ENCODE assay signal across 24 cellular contexts in the genomic region with DNA sequence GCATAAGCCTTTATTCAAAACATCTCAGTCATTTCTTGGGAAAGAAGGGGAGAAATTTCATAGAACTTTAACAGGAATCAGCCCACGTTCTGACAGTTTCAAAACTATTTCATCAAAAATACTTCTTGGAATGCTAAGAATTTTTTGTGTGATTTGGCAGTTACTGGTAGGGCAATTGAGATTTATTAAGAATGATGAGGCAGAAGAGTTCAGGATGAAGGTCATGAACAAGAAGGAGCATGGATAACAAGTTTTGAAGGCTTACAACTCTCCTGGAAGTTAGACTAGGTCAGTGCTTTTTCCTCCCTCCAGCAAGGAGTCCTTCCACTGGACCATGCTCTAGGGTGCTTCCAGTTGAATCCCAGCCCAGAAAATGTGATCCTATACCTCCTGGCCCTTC.
"Had no signal": no experiment of that assay in that cellular context is flagged by ENCODE, and none has a peak within 500 bp of the region (broad histone marks: within the 10 kb centered on the region; RNA-seq: fewer than 3 reads in every experiment).

No MANE protein-coding gene starts in this region.

- H3K4me3 Mint-ChIP-seq: naive thymus-derived CD8-positive, alpha-beta T cell; nephron progenitor cell; stimulated activated effector memory CD8-positive, alpha-beta T cell treated with anti-CD3 and anti-CD28 coated beads, Interleukin-12 subunit alpha, Interleukin-12 subunit beta, amount 100 ng/mL, for 72 hours; type B pancreatic cell had no signal

- H3K27ac Mint-ChIP-seq: naive thymus-derived CD8-positive, alpha-beta T cell; nephron progenitor cell; stimulated activated effector memory CD8-positive, alpha-beta T cell treated with anti-CD3 and anti-CD28 coated beads, Interleukin-12 subunit alpha, Interleukin-12 subunit beta, amount 100 ng/mL, for 72 hours; type B pancreatic cell had no signal

- H3K27me3 Mint-ChIP-seq: naive thymus-derived CD8-positive, alpha-beta T cell; type B pancreatic cell had no signal

- H3K9me3 Mint-ChIP-seq: nephron progenitor cell, type B pancreatic cell had no signal

- ATAC-seq: gastrocnemius medialis; left lung; naive thymus-derived CD8-positive, alpha-beta T cell; pancreas; stimulated activated effector memory CD8-positive, alpha-beta T cell treated with anti-CD3 and anti-CD28 coated beads, Interleukin-12 subunit alpha, Interleukin-12 subunit beta, amount 100 ng/mL, for 72 hours had no signal

- H3K36me3 ChIP-seq: gastrocnemius medialis, left lung, pancreas, sigmoid colon, stomach, tibial artery had no signal

- H3K36me3 Mint-ChIP-seq: naive thymus-derived CD8-positive, alpha-beta T cell; stimulated activated effector memory CD8-positive, alpha-beta T cell treated with anti-CD3 and anti-CD28 coated beads, Interleukin-12 subunit alpha, Interleukin-12 subunit beta, amount 100 ng/mL, for 72 hours; type B pancreatic cell had no signal

- DNase-seq: cerebellar nuclear complex; dorsolateral prefrontal cortex; effector CD4-positive, alpha-beta T cell; gastrocnemius medialis; head of caudate nucleus; left cardiac atrium; left lung; mesenchymal stem cell; naive thymus-derived CD8-positive, alpha-beta T cell; nephron progenitor cell; nucleus accumbens; pancreas; retina; sigmoid colon; stimulated activated CD4-positive, alpha-beta T cell treated with anti-CD3 and anti-CD28 coated beads, Interleukin-2, amount 100 ng/mL, for 24 hours; stimulated activated CD4-positive, alpha-beta T cell treated with anti-CD3 and anti-CD28 coated beads, Interleukin-4, amount 100 ng/mL, for 24 hours; stimulated activated naive CD4-positive, alpha-beta T cell treated with Interleukin-2 at 50 U/mL for 16 hours; stomach; substantia nigra; testis; tibial artery had no signal

- H3K27me3 ChIP-seq: dorsolateral prefrontal cortex, gastrocnemius medialis, hepatocyte, left lung, pancreas, sigmoid colon, stomach, testis, tibial artery had no signal

- H3K27ac ChIP-seq: dorsolateral prefrontal cortex, gastrocnemius medialis, hepatocyte, left lung, pancreas, sigmoid colon, stomach, testis, tibial artery had no signal

- H3K4me1 ChIP-seq: gastrocnemius medialis, left lung, pancreas, sigmoid colon, stomach, testis had no signal

- H3K4me3 ChIP-seq: dorsolateral prefrontal cortex, gastrocnemius medialis, hepatocyte, left lung, pancreas, sigmoid colon, stomach, testis, tibial artery had no signal

- H3K4me1 Mint-ChIP-seq: naive thymus-derived CD8-positive, alpha-beta T cell; nephron progenitor cell; stimulated activated effector memory CD8-positive, alpha-beta T cell treated with anti-CD3 and anti-CD28 coated beads, Interleukin-12 subunit alpha, Interleukin-12 subunit beta, amount 100 ng/mL, for 72 hours had no signal

- H3K9me3 ChIP-seq: gastrocnemius medialis, left lung, pancreas, sigmoid colon, testis, tibial artery had no signal
